Comparison of ENCODE assay signal across 27 cellular contexts in the genomic region with DNA sequence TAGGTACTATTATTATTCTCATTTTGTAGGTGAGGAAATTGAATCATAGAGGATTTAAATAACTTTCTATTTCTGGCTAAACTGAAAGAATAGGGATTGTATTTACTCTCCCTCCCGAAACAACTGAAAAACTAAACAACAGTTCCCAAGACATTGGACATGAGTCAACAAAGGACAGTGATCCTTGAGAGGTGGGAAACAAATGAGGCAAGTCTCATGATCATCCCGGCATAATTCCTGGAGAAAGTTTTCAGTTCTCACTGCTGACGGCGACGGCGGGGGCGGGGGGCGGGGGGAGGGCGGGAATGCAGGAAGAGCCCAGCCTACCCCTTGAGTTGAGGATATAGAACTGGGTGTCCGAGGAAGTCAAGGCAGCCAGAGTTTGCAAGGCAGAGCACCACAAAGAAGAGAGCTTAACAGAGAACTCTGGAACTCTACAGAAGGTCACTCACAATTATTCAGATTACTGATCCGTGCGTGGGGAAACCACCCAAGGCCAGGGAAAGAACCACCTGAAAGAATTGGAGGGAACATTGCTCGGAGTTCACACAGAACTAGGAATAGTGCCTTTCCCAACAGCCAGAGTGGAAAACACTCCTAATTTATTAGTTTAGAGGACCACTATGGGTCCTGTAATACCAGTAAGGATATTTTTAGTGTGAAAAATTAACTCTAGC. TPM values are rescaled to one million over a fixed set of nuclear protein-coding genes. Genes with fewer than 3 reads are reported as not detected.
DNase-seq lines count a peak whose midpoint lies in the region; ATAC-seq and TF ChIP-seq lines count a peak whose summit lies in the region.
"Had no signal": no experiment of that assay in that cellular context is flagged by ENCODE, and none has a peak within 500 bp of the region (broad histone marks: within the 10 kb centered on the region; RNA-seq: fewer than 3 reads in every experiment).

No MANE protein-coding gene starts in this region.

- H3K27me3 ChIP-seq in IMR-90 (ENCODE audit: control insufficient read depth, insufficient read depth, low read length) (peaks cover 4% of the 10 kb centered on the region), brain microvascular endothelial cell (replicated peaks) (no peaks in the 10 kb centered on the region), upper lobe of right lung (no peaks in the 10 kb centered on the region)
- H3K27me3 ChIP-seq: cardiac muscle cell, thyroid gland had no signal

- no peak overlapping the region for H2BK15ac ChIP-seq in IMR-90 (ENCODE audit: low read depth, low read length)

- TF ChIP-seq RAD21 in IMR-90 (IDR thresholded peaks at IDR 0.05; ENCODE audit: low read length): no peak

- ATAC-seq in IMR-90 (ENCODE audit: low read depth) (no peak), upper lobe of right lung (peak; percentile 54)
- ATAC-seq: left lobe of liver; naive thymus-derived CD8-positive, alpha-beta T cell; sciatic nerve; stimulated activated naive CD8-positive, alpha-beta T cell treated with anti-CD3 and anti-CD28 coated beads, Interleukin-15, amount 100 ng/mL, for 72 hours had no signal

- dilution Hi-C loops in IMR-90 (cut with HindIII; ENCODE audit: low sequenced_read_pairs, unreplicated experiment): no loop called here

- no peak overlapping the region for H3K14ac ChIP-seq in IMR-90 (replicated peaks; ENCODE audit: low read depth, low read length)

- H4K20me1 ChIP-seq in IMR-90 (ENCODE audit: insufficient read depth, low read length): no peaks in the 10 kb centered on the region

- TF ChIP-seq CTCF in IMR-90 (conservative IDR thresholded peaks at IDR 0.05; ENCODE audit: low read depth, low read length) (no peak), brain microvascular endothelial cell (IDR thresholded peaks at IDR 0.05; ENCODE audit: low read depth, low read length, missing control alignments) (no peak), upper lobe of right lung (IDR thresholded peaks at IDR 0.05) (no peak)

- CTCF ChIA-PET in IMR-90 (lab: Yijun Ruan, JAX): no interaction called here

- no peak overlapping the region for H4K5ac ChIP-seq in IMR-90 (ENCODE audit: low read depth, low read length)

- no peak overlapping the region for H3K9ac ChIP-seq in IMR-90 (ENCODE audit: low read depth, low read length)
- H3K9ac ChIP-seq: SK-N-SH had no signal

- H3K56ac ChIP-seq in IMR-90 (ENCODE audit: extremely low read depth, insufficient read depth, low read length): no peak overlapping the region

- H3K4me3 ChIP-seq in IMR-90 (ENCODE audit: insufficient read depth, low read depth, low read length) (peak overlapping the region; percentile 48; the same call in 1 of the 2 replicates), brain microvascular endothelial cell (ENCODE audit: low read depth, low read length) (peak overlapping the region; percentile 6), upper lobe of right lung (no peak overlapping the region)
- H3K4me3 ChIP-seq: cardiac muscle cell, thyroid gland had no signal

- H4K91ac ChIP-seq in IMR-90 (ENCODE audit: insufficient read depth, low read depth, low read length): no peak overlapping the region

- no peak for TF ChIP-seq POLR2A in IMR-90 (IDR thresholded peaks at IDR 0.05; ENCODE audit: low read depth, low read length)

- H2AK9ac ChIP-seq in IMR-90 (replicated peaks; ENCODE audit: low read depth, low read length, poor library complexity): no peak overlapping the region

- H2BK20ac ChIP-seq in IMR-90 (ENCODE audit: low read depth, low read length): 0 out of 2 replicates have a peak overlapping the region, but pooled peaks have one; percentile 18

- no peak overlapping the region for H2AK5ac ChIP-seq in IMR-90 (ENCODE audit: low read depth, low read length)

- H3K18ac ChIP-seq in IMR-90 (ENCODE audit: low read depth, low read length): peak overlapping the region; percentile 64; the same call in 1 of the 2 replicates

- no peak overlapping the region for H3K4ac ChIP-seq in IMR-90 (ENCODE audit: low read depth, low read length)

- H3K4me2 ChIP-seq in IMR-90 (ENCODE audit: low read depth, low read length): peak overlapping the region; percentile 92; the same call in 1 of the 2 replicates
- H3K4me2 ChIP-seq: SK-N-SH had no signal

- intact Hi-C loops in IMR-90 (cut with micrococcal nuclease) (no loop called here), upper lobe of right lung (cut with DNase I) (no loop called here)

- POLR2A ChIA-PET in IMR-90 (lab: Charles Lee; ENCODE audit: unreplicated experiment): no interaction called here

- no peak overlapping the region for H2BK120ac ChIP-seq in IMR-90 (ENCODE audit: low read depth, low read length)

- H3K27ac ChIP-seq in IMR-90 (ENCODE audit: insufficient read depth, low read length) (no peak overlapping the region), brain microvascular endothelial cell (no peak overlapping the region), upper lobe of right lung (no peak overlapping the region)
- H3K27ac ChIP-seq: cardiac muscle cell, RWPE1, thyroid gland had no signal

- no peak overlapping the region for H2BK5ac ChIP-seq in IMR-90 (ENCODE audit: low read depth, low read length, poor library complexity, severe bottlenecking)

- H3K9me1 ChIP-seq in IMR-90 (ENCODE audit: insufficient read depth, low read length): no peaks in the 10 kb centered on the region

- no TSS peak for BruUV-seq in IMR-90 (replicated peaks; lab: Mats Ljungman, UMichigan)

- H2AFZ ChIP-seq in IMR-90 (replicated peaks; ENCODE audit: low read length, poor library complexity): peak overlapping the region; percentile 5

- WGBS in IMR-90 (ENCODE audit: extremely low coverage in 2 of 2, insufficient read length in 1 of 2), 2 experiments: no CpG with 5 or more reads among the region's 13 CpGs

- in situ Hi-C loops in IMR-90 (cut with MboI; ENCODE audit: low sequenced_read_pairs) (no loop called here), brain microvascular endothelial cell (cut with HindIII; ENCODE audit: low pct_ligation_motif_present, low sequenced_read_pairs) (no loop called here)

- H4K8ac ChIP-seq in IMR-90 (ENCODE audit: low read depth in 2 of 2, low read length in 2 of 2): no peak overlapping the region

- H3K79me1 ChIP-seq in IMR-90 (ENCODE audit: low read depth in 1 of 2, low read length in 2 of 2): no peaks in the 10 kb centered on the region

- H3K23ac ChIP-seq in IMR-90 (ENCODE audit: low read depth, low read length): no peak overlapping the region

- H3K4me1 ChIP-seq in IMR-90 (ENCODE audit: control insufficient read depth, insufficient read depth, low read length) (no peaks in the 10 kb centered on the region), upper lobe of right lung (no peaks in the 10 kb centered on the region)
- H3K4me1 ChIP-seq: thyroid gland had no signal

- H3K36me3 ChIP-seq in IMR-90 (ENCODE audit: control insufficient read depth, insufficient read depth, low read length): no peaks in the 10 kb centered on the region
- H3K36me3 ChIP-seq in brain microvascular endothelial cell (replicated peaks): no peaks in the 10 kb centered on the region
- H3K36me3 ChIP-seq in upper lobe of right lung: no peaks in the 10 kb centered on the region
- H3K36me3 ChIP-seq: cardiac muscle cell, thyroid gland had no signal

- H3K9me3 ChIP-seq in IMR-90 (ENCODE audit: control insufficient read depth, insufficient read depth, low read length): peaks cover 3% of the 10 kb centered on the region
- no peaks in the 10 kb centered on the region for H3K9me3 ChIP-seq in upper lobe of right lung
- H3K9me3 ChIP-seq: SK-N-SH, thyroid gland had no signal

- no peak for DNase-seq in IMR-90
- no peak for DNase-seq in brain microvascular endothelial cell
- peak; percentile 31 for DNase-seq in iPS-NIHi7 (ENCODE audit: extremely low spot score)
- DNase-seq in upper lobe of right lung: no peak
- no peak for DNase-seq in NK-92 treated with Interleukin-12 subunit alpha and Interleukin-12 subunit beta, amount 100 ng/mL, for 24 hours (lab: John Stamatoyannopoulos, UW)
- DNase-seq in SIG-M5 (lab: John Stamatoyannopoulos, UW): no peak
- no peak for DNase-seq in NCI-H69 (lab: John Stamatoyannopoulos, UW)
- DNase-seq: activated CD4-positive, alpha-beta T cell treated with anti-CD3 and anti-CD28 coated beads for 4 hours; activated gamma-delta T cell treated with Interleukin-2 at 50 U/mL for 16 hours; activated T-cell treated with anti-CD3 and anti-CD28 coated beads, Interleukin-2, amount 50 U/mL, for 24 hours; CD4-positive, alpha-beta memory T cell; DMS 273 treated with DMSO at 0.1 percent for 48 hours; KBM-7; midbrain; naive thymus-derived CD8-positive, alpha-beta T cell; NCI-H146; NCI-H2171 treated with DMSO at 0.1 percent for 48 hours; NCI-H524 treated with DMSO at 0.1 percent for 48 hours; SK-N-SH; stimulated activated CD4-positive, alpha-beta T cell treated with anti-CD3 and anti-CD28 coated beads, Interleukin-15, amount 100 ng/mL, for 24 hours; stimulated activated naive CD8-positive, alpha-beta T cell treated with anti-CD3 and anti-CD28 coated beads, Interleukin-15, amount 100 ng/mL, for 72 hours; T-helper 2 cell; thyroid gland had no signal

TF ChIP-seq in IMR-90, 13 proteins besides CTCF, POLR2A, EP300 and RAD21 (continues in another document):
- TF ChIP-seq BHLHE40 (IDR thresholded peaks at IDR 0.05; ENCODE audit: low read depth, low read length) (no peak), FOS (IDR thresholded peaks at IDR 0.05; ENCODE audit: low read depth, low read length) (no peak), NFE2L2 (IDR thresholded peaks at IDR 0.05; ENCODE audit: low read depth, low read length) (no peak), SMC3 (IDR thresholded peaks at IDR 0.05; ENCODE audit: low read depth, low read length) (no peak), CEBPB (IDR thresholded peaks at IDR 0.05; ENCODE audit: low read depth, low read length) (no peak), RCOR1 (IDR thresholded peaks at IDR 0.05; ENCODE audit: insufficient replicate concordance, low read length) (no peak), MAFK (IDR thresholded peaks at IDR 0.05; ENCODE audit: low read depth, low read length) (no peak), CHD1 (IDR thresholded peaks at IDR 0.05; ENCODE audit: low read depth, low read length) (no peak)

RNA-seq across cellular contexts. Expression of a gene that starts 27.4 kb away (rescaled TPM):
- total RNA-seq in IMR-90 (2012; rRNA removed) (0.18 and 0.28 TPM in 2 replicates), upper lobe of right lung (3.1 TPM)
- polyA plus RNA-seq in IMR-90 (2012; rRNA removed): 2.6 and 2.8 TPM in 2 replicates
- 1.3 and 2.8 TPM in 2 replicates for polyA plus RNA-seq in IMR-90 (2012; cell fraction: cytosol; rRNA removed)
- polyA plus RNA-seq in IMR-90 (2012; cell fraction: nucleus; rRNA removed; ENCODE audit: low replicate concordance): 14.2 and 20.9 TPM in 2 replicates

RNA-seq across cellular contexts. Expression of a gene that starts 54.9 kb away (rescaled TPM):
- 52.0 and 80.3 TPM in 2 replicates for total RNA-seq in IMR-90 (2012; rRNA removed)
- polyA plus RNA-seq in IMR-90 (2012; rRNA removed): 64.2 and 70.9 TPM in 2 replicates
- polyA plus RNA-seq in IMR-90 (2012; cell fraction: cytosol; rRNA removed): 50.4 and 105 TPM in 2 replicates
- 11.9 and 40.1 TPM in 2 replicates for polyA plus RNA-seq in IMR-90 (2012; cell fraction: nucleus; rRNA removed; ENCODE audit: low replicate concordance)
- 112 TPM for total RNA-seq in upper lobe of right lung
